Comparison of ENCODE assay signal across 22 cellular contexts in genomic region chr11:99275521-99275920, GRCh38.
"Had no signal": no experiment of that assay in that cellular context is flagged by ENCODE, and none has a peak within 500 bp of the region (broad histone marks: within the 10 kb centered on the region; RNA-seq: fewer than 3 reads in every experiment).

No MANE protein-coding gene starts in this region.

- H3K27me3 ChIP-seq: gastroesophageal sphincter, heart right ventricle, left lung, neural progenitor cell, right atrium auricular region, thyroid gland had no signal

- H3K4me3 ChIP-seq: gastroesophageal sphincter, heart right ventricle, left lung, lung, neural progenitor cell, right atrium auricular region, thyroid gland had no signal

- H3K9ac ChIP-seq: neural progenitor cell had no signal

- H3K27ac ChIP-seq: gastroesophageal sphincter, heart right ventricle, left lung, neural progenitor cell, right atrium auricular region, thyroid gland, WERI-Rb-1 had no signal

- H2AFZ ChIP-seq: neural progenitor cell had no signal

- H3K4me2 ChIP-seq: neural progenitor cell had no signal

- H3K9me3 ChIP-seq: gastroesophageal sphincter, heart right ventricle, left lung, right atrium auricular region, thyroid gland had no signal

- ATAC-seq: activated CD8-positive, alpha-beta memory T cell treated with anti-CD3 and anti-CD28 coated beads, Interleukin-2, amount 10 ng/mL, durations not matched to agents 7 days and 5 days; activated CD8-positive, alpha-beta T cell treated with anti-CD3 and anti-CD28 coated beads for 36 hours; activated naive CD8-positive, alpha-beta T cell treated with anti-CD3 and anti-CD28 coated beads, Interleukin-2, amount 50 U/mL, for 24 hours; gastroesophageal sphincter; heart right ventricle; left lung; naive thymus-derived CD4-positive, alpha-beta T cell had no signal

- H3K36me3 ChIP-seq: gastroesophageal sphincter, heart right ventricle, left lung, neural progenitor cell, right atrium auricular region, thyroid gland, WERI-Rb-1 had no signal

- DNase-seq: activated CD4-positive, alpha-beta T cell treated with anti-CD3 and anti-CD28 coated beads, Interleukin-2, amount 10 ng/mL, durations not matched to agents 7 days and 5 days; activated CD4-positive, CD25-positive, alpha-beta regulatory T cell treated with anti-CD3 and anti-CD28 coated beads, Interleukin-2, amount 50 U/mL, for 72 hours; activated CD8-positive, alpha-beta memory T cell treated with anti-CD3 and anti-CD28 coated beads, Interleukin-2, amount 10 ng/mL, durations not matched to agents 7 days and 5 days; activated CD8-positive, alpha-beta T cell treated with anti-CD3 and anti-CD28 coated beads for 36 hours; activated gamma-delta T cell; activated naive CD4-positive, alpha-beta T cell treated with anti-CD3 and anti-CD28 coated beads, Interleukin-2, amount 50 U/mL, for 16 hours; activated naive CD8-positive, alpha-beta T cell treated with anti-CD3 and anti-CD28 coated beads, Interleukin-2, amount 50 U/mL, for 24 hours; cerebellar nuclear complex; cortex of kidney; endodermal cell; heart right ventricle; islet precursor cell; left lung; naive thymus-derived CD4-positive, alpha-beta T cell; stimulated activated CD4-positive, alpha-beta T cell treated with anti-CD3 and anti-CD28 coated beads, Interleukin-12 subunit alpha, Interleukin-12 subunit beta, amount 100 ng/mL, for 4 hours; substantia nigra; thyroid gland; WERI-Rb-1 had no signal

- H3K4me1 ChIP-seq: gastroesophageal sphincter, heart right ventricle, left lung, neural progenitor cell, right atrium auricular region, thyroid gland had no signal
